In the genomic region with DNA sequence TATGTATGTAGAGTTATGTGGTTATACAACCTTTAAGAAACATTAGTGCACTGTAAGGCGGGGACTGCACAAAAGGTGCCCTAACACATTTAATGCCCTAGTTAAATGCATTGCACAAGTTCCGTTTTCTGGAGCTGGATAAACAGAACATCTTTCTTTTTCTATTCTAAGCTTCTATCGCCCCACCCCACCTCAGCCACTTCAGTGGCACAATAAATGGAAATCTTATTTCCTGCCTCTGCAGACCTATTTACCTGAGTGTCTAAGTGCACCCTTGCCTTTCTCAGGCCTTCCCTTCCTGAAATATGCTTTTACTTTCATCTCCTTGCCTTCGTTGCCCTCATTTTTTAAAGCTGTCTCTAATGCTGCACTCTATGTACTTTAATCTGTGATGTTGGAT, we compare ENCODE assay signal across 9 cellular contexts.
DNase-seq lines count a peak whose midpoint lies in the region; ATAC-seq and TF ChIP-seq lines count a peak whose summit lies in the region.
"Had no signal": no experiment of that assay in that cellular context is flagged by ENCODE, and none has a peak within 500 bp of the region (broad histone marks: within the 10 kb centered on the region; RNA-seq: fewer than 3 reads in every experiment).

No MANE protein-coding gene starts in this region.

- no peaks in the 10 kb centered on the region for H3K27me3 Mint-ChIP-seq in type B pancreatic cell

- peaks cover 12% of the 10 kb centered on the region for H3K79me2 ChIP-seq in fibroblast of lung (ENCODE audit: control insufficient read depth, insufficient read depth, low read length)

- H3K9me3 Mint-ChIP-seq in type B pancreatic cell, result peaks cover 12% of the 10 kb centered on the region

- no peak for DNase-seq in left ventricle myocardium inferior
- DNase-seq in Right ventricle myocardium superior, result no peak
- peak; percentile 64 for DNase-seq in NOMO-1 treated with dmso at 0.1 percent for 144 hours (lab: John Stamatoyannopoulos, UW; ENCODE audit: unreplicated experiment)
- no peak for DNase-seq in fibroblast of lung (ENCODE audit: low read depth in 2 of 2)
- DNase-seq in type B pancreatic cell (ENCODE audit: extremely low spot score, unreplicated experiment), result no peak
- no peak for DNase-seq in effector CD8-positive, alpha-beta T cell (lab: John Stamatoyannopoulos, UW)
- DNase-seq in activated CD4-positive, alpha-beta T cell treated with anti-CD3 and anti-CD28 coated beads, Interleukin-2, amount 50 U/mL, for 48 hours, result no peak
- DNase-seq in head of caudate nucleus, result no peak
- DNase-seq: activated T-cell treated with anti-CD3 and anti-CD28 coated beads, Interleukin-2, amount 50 U/mL, for 48 hours had no signal

- no peak overlapping the region for H2AFZ ChIP-seq in fibroblast of lung (ENCODE audit: low read length)

- H3K36me3 Mint-ChIP-seq in type B pancreatic cell, result peaks cover 23% of the 10 kb centered on the region

- no peak for ATAC-seq in Right ventricle myocardium superior (ENCODE audit: poor library complexity)

- intact Hi-C loops in left ventricle myocardium inferior (cut with micrococcal nuclease), result loop anchor here (10.0 kb wide), 1 partner anchor 97 kb away; no protein-coding TSS in a partner anchor
- intact Hi-C loops in Right ventricle myocardium superior (cut with DNase I), result loop anchor here (10.0 kb wide), 1 partner anchor 47 kb away; no protein-coding TSS in a partner anchor
- intact Hi-C loops in head of caudate nucleus (cut with DNase I), result no loop called here

- H3K9me3 ChIP-seq in left ventricle myocardium inferior (replicated peaks) (peaks cover 13% of the 10 kb centered on the region), fibroblast of lung (ENCODE audit: control insufficient read depth, insufficient read depth, low read depth, low read length) (no peaks in the 10 kb centered on the region)

- TF ChIP-seq CTCF in left ventricle myocardium inferior (IDR thresholded peaks at IDR 0.05; ENCODE audit: borderline replicate concordance) (no peak), fibroblast of lung (conservative IDR thresholded peaks at IDR 0.05 in 1 of 2, IDR thresholded peaks at IDR 0.05 in 1 of 2; ENCODE audit: low read depth in 1 of 2, low read length in 2 of 2) (no peak), type B pancreatic cell (conservative IDR thresholded peaks at IDR 0.05) (no peak)

- H3K4me1 Mint-ChIP-seq in type B pancreatic cell (ENCODE audit: unreplicated experiment), result peaks cover 56% of the 10 kb centered on the region

- no peaks in the 10 kb centered on the region for H3K36me3 ChIP-seq in left ventricle myocardium inferior
- H3K36me3 ChIP-seq in fibroblast of lung (ENCODE audit: control insufficient read depth, insufficient read depth, low read length), result peaks cover 3% of the 10 kb centered on the region

- no peaks in the 10 kb centered on the region for H3K27me3 ChIP-seq in left ventricle myocardium inferior (ENCODE audit: low read depth)
- no peaks in the 10 kb centered on the region for H3K27me3 ChIP-seq in fibroblast of lung (ENCODE audit: control insufficient read depth, insufficient read depth, low read length)

- H3K27ac Mint-ChIP-seq in type B pancreatic cell, result peak overlapping the region; percentile 81

- H4K20me1 ChIP-seq in fibroblast of lung (ENCODE audit: control insufficient read depth, extremely low read depth, insufficient read depth, low read length), result no peaks in the 10 kb centered on the region

- H3K4me3 ChIP-seq in left ventricle myocardium inferior (peak overlapping the region; percentile 24), fibroblast of lung (replicated peaks in 1 of 4; ENCODE audit: control extremely low read depth in 1 of 4, insufficient read depth in 1 of 4, low read depth in 3 of 4, low read length in 4 of 4) (no peak overlapping the region)

- H3K4me3 Mint-ChIP-seq in type B pancreatic cell, result peak overlapping the region; percentile 29

- H3K4me1 ChIP-seq in left ventricle myocardium inferior (peaks cover 97% of the 10 kb centered on the region), fibroblast of lung (ENCODE audit: control insufficient read depth, extremely low read depth, insufficient read depth, low read length) (peaks cover 40% of the 10 kb centered on the region)

- no peak overlapping the region for H3K9ac ChIP-seq in fibroblast of lung (ENCODE audit: insufficient read depth, low read length)

- H3K27ac ChIP-seq in left ventricle myocardium inferior (replicated peaks), result peak overlapping the region; percentile 84
- H3K27ac ChIP-seq in fibroblast of lung (ENCODE audit: insufficient read depth, low read length), result peak overlapping the region; percentile 64

- peak overlapping the region; percentile 85 for H3K4me2 ChIP-seq in fibroblast of lung (ENCODE audit: extremely low read depth, insufficient read depth, low read length)
